In genomic region chr19:53772943-53773342, GRCh38 we compare ENCODE assay signal across 8 cellular contexts. TPM values are rescaled to one million over a fixed set of nuclear protein-coding genes. Genes with fewer than 3 reads are reported as not detected.
DNase-seq lines count a peak whose midpoint lies in the region; ATAC-seq and TF ChIP-seq lines count a peak whose summit lies in the region.

No MANE protein-coding gene starts in this region.

- no peak overlapping the region for H3K27ac ChIP-seq in AG04450 (ENCODE audit: low read depth, low read length)

- TF ChIP-seq CTCF in AG04450 (IDR thresholded peaks at IDR 0.05; ENCODE audit: low read depth, low read length) (peak; percentile 73), GM12873 (IDR thresholded peaks at IDR 0.05; ENCODE audit: insufficient read depth, low read depth, low read length, missing control alignments) (peak; percentile 73)

- no peak for ATAC-seq in HG02885 (IDR thresholded peaks at IDR 0.05; ENCODE audit: poor library complexity, unreplicated experiment)
- ATAC-seq in HG03520 (IDR thresholded peaks at IDR 0.05; ENCODE audit: unreplicated experiment), result no peak

- peak; percentile 6 for DNase-seq in AG04450 (ENCODE audit: low read depth, low spot score)
- DNase-seq in NCI-H460 (ENCODE audit: extremely low read depth, low read depth), result peak; percentile 42
- peak; percentile 63 for DNase-seq in activated CD8-positive, alpha-beta memory T cell treated with anti-CD3 and anti-CD28 coated beads for 24 hours
- DNase-seq in fibroblast of the conjunctiva (ENCODE audit: low read depth), result peak; percentile 31
- DNase-seq in pons (ENCODE audit: low spot score), result peak; percentile 74

- POLR2A ChIA-PET in AG04450 (lab: Yijun Ruan, JAX), result no interaction called here

- no peak overlapping the region for H3K4me3 ChIP-seq in AG04450 (ENCODE audit: low read depth, low read length)

- CTCF ChIA-PET in AG04450 (lab: Charles Lee), result interaction anchor here (1.0 to 3.5 kb wide), 5 partner anchors 20 to 618 kb away, joined by 3 to 18 read pairs (median 3); no protein-coding TSS in a partner anchor

- peaks cover 25% of the 10 kb centered on the region for H3K9me3 ChIP-seq in AG04450 (ENCODE audit: control insufficient read depth, insufficient read depth, low read length)

- no peaks in the 10 kb centered on the region for H3K27me3 ChIP-seq in AG04450 (ENCODE audit: control insufficient read depth, insufficient read depth, low read length)

RNA-seq across cellular contexts. Expression of gene NLRP12, which starts 51.2 kb away (rescaled TPM):
- polyA plus RNA-seq in AG04450 (2011; rRNA removed), result not detected in 2 replicates
- polyA minus RNA-seq in AG04450 (2011; rRNA and poly(A)+ RNA removed), result not detected in 2 replicates
- not detected in 2 replicates for total RNA-seq in NCI-H460 (2014; rRNA removed; shearing (Covaris generic))
- not detected in 2 replicates for polyA plus RNA-seq in NCI-H460 (2014; cell fraction: nucleus; rRNA removed)

Comparison
In these comparisons a context has a peak if more than half of its experiments do, and no peak if none do; other contexts are left out.
1. DNase-seq: peak in every context shown above with its lines; median percentile 74 in pons; 63 in activated CD8-positive, alpha-beta memory T cell treated with anti-CD3 and anti-CD28 coated beads for 24 hours; 42 in NCI-H460; 31 in fibroblast of the conjunctiva; 6 in AG04450.